19 cellular contexts compared by ENCODE assay signal in genomic region chr7:115840702-115841101, GRCh38.
DNase-seq lines count a peak whose midpoint lies in the region; ATAC-seq and TF ChIP-seq lines count a peak whose summit lies in the region.
"Had no signal": no experiment of that assay in that cellular context is flagged by ENCODE, and none has a peak within 500 bp of the region (broad histone marks: within the 10 kb centered on the region; RNA-seq: fewer than 3 reads in every experiment).

No MANE protein-coding gene starts in this region.

- CTCF ChIA-PET in PC-9 (lab: Charles Lee), result no interaction called here

- H4K20me1 ChIP-seq in PC-9 (ENCODE audit: insufficient read depth) (no peaks in the 10 kb centered on the region), hepatocyte (ENCODE audit: insufficient read depth, poor library complexity, severe bottlenecking) (no peaks in the 10 kb centered on the region), smooth muscle cell (ENCODE audit: low read depth) (no peaks in the 10 kb centered on the region)

- BruUV-seq in PC-9 (replicated peaks; lab: Mats Ljungman, UMichigan), result no TSS peak

- peak overlapping the region; percentile 67; the same call in 1 of the 2 replicates for H2AFZ ChIP-seq in PC-9
- H2AFZ ChIP-seq in hepatocyte, result no peak overlapping the region
- peak overlapping the region; percentile 44 for H2AFZ ChIP-seq in smooth muscle cell (ENCODE audit: low read depth)
- H2AFZ ChIP-seq: GM23338 had no signal

- DNase-seq in H4 (ENCODE audit: low spot score) (peak; percentile 30), PC-9 (no peak), hepatocyte (ENCODE audit: low spot score) (peak; percentile 10), smooth muscle cell (lab: John Stamatoyannopoulos, UW; ENCODE audit: unreplicated experiment) (no peak), RPMI8226 (no peak), mesenteric fat pad (ENCODE audit: low spot score) (no peak)
- DNase-seq: COR-L47, DMS153, Karpas-422, MG63, NCI-H1092, NCI-H146, NCI-H2081 treated with DMSO at 0.1 percent for 48 hours, NCI-H510A, NCI-H82, PC-3, SK-N-SH had no signal

- no peak overlapping the region for H3K9ac ChIP-seq in smooth muscle cell (ENCODE audit: low read depth)
- H3K9ac ChIP-seq: SK-N-SH had no signal

- H3F3A ChIP-seq in PC-9 (ENCODE audit: insufficient read depth, low read depth) (no peaks in the 10 kb centered on the region), smooth muscle cell (ENCODE audit: low read depth) (no peaks in the 10 kb centered on the region)

- no peak overlapping the region for H3K4me3 ChIP-seq in PC-9
- H3K4me3 ChIP-seq in hepatocyte, result no peak overlapping the region
- H3K4me3 ChIP-seq in smooth muscle cell, result no peak overlapping the region
- H3K4me3 ChIP-seq: GM23338, MG63 had no signal

- POLR2A ChIA-PET in PC-9 (lab: Charles Lee; ENCODE audit: unreplicated experiment), result no interaction called here

- 21% methylated on average over 3 of the region's 3 CpGs for WGBS in hepatocyte (ENCODE audit: low lambda C conversion rate, missing lambda C conversion rate)
- WGBS in smooth muscle cell (ENCODE audit: low lambda C conversion rate), result 42% methylated on average over 3 of the region's 3 CpGs

- TF ChIP-seq CTCF in PC-9 (conservative IDR thresholded peaks at IDR 0.05) (no peak), hepatocyte (IDR thresholded peaks at IDR 0.05; ENCODE audit: poor library complexity) (no peak), smooth muscle cell (IDR thresholded peaks at IDR 0.05; ENCODE audit: borderline replicate concordance, insufficient read depth, poor library complexity, severe bottlenecking) (no peak)

- H3K4me1 ChIP-seq in PC-9 (replicated peaks; ENCODE audit: insufficient read depth) (no peaks in the 10 kb centered on the region), hepatocyte (ENCODE audit: insufficient read depth) (no peaks in the 10 kb centered on the region), smooth muscle cell (ENCODE audit: low read depth) (no peaks in the 10 kb centered on the region)

- H3K9me3 ChIP-seq in PC-9 (ENCODE audit: insufficient read depth, low read depth), result no peaks in the 10 kb centered on the region
- no peaks in the 10 kb centered on the region for H3K9me3 ChIP-seq in hepatocyte (ENCODE audit: low read depth)
- H3K9me3 ChIP-seq in smooth muscle cell (replicated peaks; ENCODE audit: low read depth), result no peaks in the 10 kb centered on the region
- H3K9me3 ChIP-seq: MG63, SK-N-SH had no signal

- intact Hi-C loops in PC-9 (cut with micrococcal nuclease; ENCODE audit: unreplicated experiment), result no loop called here

- H3K27ac ChIP-seq in PC-9 (no peak overlapping the region), hepatocyte (no peak overlapping the region), smooth muscle cell (ENCODE audit: low read depth) (no peak overlapping the region)

- H3K79me2 ChIP-seq in PC-9 (ENCODE audit: low read depth), result no peaks in the 10 kb centered on the region
- no peaks in the 10 kb centered on the region for H3K79me2 ChIP-seq in hepatocyte
- H3K79me2 ChIP-seq in smooth muscle cell (ENCODE audit: low read depth), result no peaks in the 10 kb centered on the region

- no peak overlapping the region for H3K4me2 ChIP-seq in PC-9
- no peak overlapping the region for H3K4me2 ChIP-seq in hepatocyte
- no peak overlapping the region for H3K4me2 ChIP-seq in smooth muscle cell
- H3K4me2 ChIP-seq: GM23338, SK-N-SH had no signal

- H3K27me3 ChIP-seq in PC-9 (ENCODE audit: insufficient read depth, low read depth) (no peaks in the 10 kb centered on the region), hepatocyte (no peaks in the 10 kb centered on the region), smooth muscle cell (ENCODE audit: low read depth) (no peaks in the 10 kb centered on the region)
- H3K27me3 ChIP-seq: MG63 had no signal

- H3K9me2 ChIP-seq in PC-9 (ENCODE audit: insufficient read depth) (no peaks in the 10 kb centered on the region), hepatocyte (replicated peaks; ENCODE audit: insufficient read depth) (no peaks in the 10 kb centered on the region)

- no peak for ATAC-seq in GM18907 (IDR thresholded peaks at IDR 0.05; ENCODE audit: unreplicated experiment)
- ATAC-seq: GM23338, PC-3 had no signal

- H3K36me3 ChIP-seq in PC-9 (ENCODE audit: low read depth) (no peaks in the 10 kb centered on the region), hepatocyte (replicated peaks; ENCODE audit: insufficient read depth, low read depth) (no peaks in the 10 kb centered on the region), smooth muscle cell (ENCODE audit: low read depth) (no peaks in the 10 kb centered on the region)
- H3K36me3 ChIP-seq: MG63 had no signal

Comparison
In these comparisons a context has a peak if more than half of its experiments do, and no peak if none do; other contexts are left out.
1. DNase-seq: peak in H4 (single experiment) and hepatocyte (single experiment); none in PC-9 (0 of 2), smooth muscle cell (single experiment), RPMI8226 (single experiment) and mesenteric fat pad (single experiment).